Comparison of ENCODE assay signal across 10 cellular contexts in the genomic region with DNA sequence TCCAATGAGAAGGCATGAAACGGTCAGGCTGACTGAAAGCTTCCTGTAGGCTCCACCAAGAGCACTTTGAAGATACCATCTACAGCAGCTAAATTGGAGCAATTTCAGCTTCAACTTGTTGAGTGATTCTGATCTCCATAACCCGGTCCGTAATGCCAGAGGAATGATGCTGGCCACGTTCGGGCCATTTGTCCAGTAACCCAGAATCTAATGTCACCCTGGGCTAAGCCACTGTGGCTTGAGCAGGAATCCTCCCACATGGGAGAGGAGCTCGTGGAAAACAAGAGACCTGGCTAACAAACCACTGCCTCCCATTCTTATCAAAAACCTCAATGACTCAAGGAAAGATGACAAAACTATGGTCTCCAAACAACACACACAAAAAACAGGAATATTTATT. TPM values are rescaled to one million over a fixed set of nuclear protein-coding genes. Genes with fewer than 3 reads are reported as not detected.
"Had no signal": no experiment of that assay in that cellular context is flagged by ENCODE, and none has a peak within 500 bp of the region (broad histone marks: within the 10 kb centered on the region; RNA-seq: fewer than 3 reads in every experiment).

No MANE protein-coding gene starts in this region.

- H3K27ac ChIP-seq: GM23248 had no signal

- H3K36me3 ChIP-seq: HAP-1 had no signal

- H3K9me3 ChIP-seq: HAP-1 had no signal

- H3K4me1 ChIP-seq: HAP-1 had no signal

- H3K4me3 ChIP-seq: GM23248, HAP-1, K562 had no signal

- ATAC-seq: HCT116, K562 had no signal

- FAIRE-seq: HTR-8/SVneo, K562 had no signal

- H3K9ac ChIP-seq: GM23248 had no signal

- H2AFZ ChIP-seq: GM23248 had no signal

- DNase-seq: GM23248, GOT3, H7, HFFc6, IMR-90 had no signal

RNA-seq across cellular contexts. Expression of gene TCEAL3, which starts 36.6 kb away (rescaled TPM):
- total RNA-seq: K562 had no signal
- polyA plus RNA-seq: K562 had no signal

RNA-seq across cellular contexts. Expression of gene RAB40A, which starts 51.8 kb away (rescaled TPM):
- total RNA-seq: GM23248, HT-29 had no signal
